In the genomic region with DNA sequence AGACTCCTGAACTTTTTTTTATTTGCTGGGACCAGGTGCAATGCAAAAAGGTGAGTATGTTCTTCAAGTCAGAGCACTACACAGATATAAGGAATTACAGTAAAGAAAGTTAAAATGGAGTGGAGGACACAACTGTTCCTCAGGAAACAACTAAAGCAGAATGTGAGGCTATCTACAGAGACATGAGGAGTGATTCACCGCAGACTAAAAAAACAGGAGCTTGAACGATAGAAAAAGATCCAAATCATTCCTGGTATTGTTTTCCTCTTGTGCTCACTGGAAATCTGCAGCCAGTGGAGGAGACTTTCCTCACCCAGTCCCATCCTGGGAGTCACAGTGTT, we compare ENCODE assay signal across 11 cellular contexts.
A peak's percentile ranks its signal among the peaks of the same experiment; 100 is the strongest.
DNase-seq lines count a peak whose midpoint lies in the region; ATAC-seq, FAIRE-seq and TF ChIP-seq lines count a peak whose summit lies in the region.
"Had no signal": no experiment of that assay in that cellular context is flagged by ENCODE, and none has a peak within 500 bp of the region (broad histone marks: within the 10 kb centered on the region; RNA-seq: fewer than 3 reads in every experiment).

No MANE protein-coding gene starts in this region.

- no peak for ATAC-seq in naive thymus-derived CD4-positive, alpha-beta T cell
- no peak for ATAC-seq in activated CD4-positive, CD25-positive, alpha-beta regulatory T cell treated with anti-CD3 and anti-CD28 coated beads, Interleukin-2, amount 50 U/mL, for 24 hours
- ATAC-seq in HG03469 (IDR thresholded peaks at IDR 0.05; ENCODE audit: unreplicated experiment), result no peak

- no peak overlapping the region for H3K4me3 ChIP-seq in bronchial epithelial cell (ENCODE audit: low read depth, low read length)
- peak overlapping the region; percentile 40 for H3K4me3 ChIP-seq in naive thymus-derived CD4-positive, alpha-beta T cell (ENCODE audit: low read length)

- TF ChIP-seq CTCF in bronchial epithelial cell (IDR thresholded peaks at IDR 0.05; ENCODE audit: insufficient read depth, low read length, severe bottlenecking), result no peak

- no peaks in the 10 kb centered on the region for H3K36me3 ChIP-seq in bronchial epithelial cell (ENCODE audit: control insufficient read depth, insufficient read depth, low read length)
- no peaks in the 10 kb centered on the region for H3K36me3 ChIP-seq in naive thymus-derived CD4-positive, alpha-beta T cell (ENCODE audit: control insufficient read depth in 2 of 3, insufficient read depth in 3 of 3, low read length in 3 of 3)

- FAIRE-seq in bronchial epithelial cell (lab: Jason Lieb, UNC), result no peak
- FAIRE-seq: colon had no signal

- H3K27me3 ChIP-seq in bronchial epithelial cell (ENCODE audit: control insufficient read depth, insufficient read depth, low read length), result no peaks in the 10 kb centered on the region
- no peaks in the 10 kb centered on the region for H3K27me3 ChIP-seq in naive thymus-derived CD4-positive, alpha-beta T cell (ENCODE audit: control insufficient read depth in 2 of 2, insufficient read depth in 2 of 2, low read length in 2 of 2)

- H3K9me3 ChIP-seq in naive thymus-derived CD4-positive, alpha-beta T cell (ENCODE audit: control insufficient read depth in 2 of 3, low read length in 3 of 3), result no peaks in the 10 kb centered on the region

- peak overlapping the region in 2 of 4 donors; percentile 24 to 81 for H3K4me3 Mint-ChIP-seq in IgD-negative memory B cell
- peak overlapping the region; percentile 35 to 85 (median 78) for H3K4me3 Mint-ChIP-seq in naive thymus-derived CD4-positive, alpha-beta T cell

- peaks cover 36 to 51% of the 10 kb centered on the region in 2 donors for H3K4me1 ChIP-seq in naive thymus-derived CD4-positive, alpha-beta T cell (ENCODE audit: control insufficient read depth in 2 of 2, insufficient read depth in 2 of 2, low read length in 2 of 2)

- H3K27ac Mint-ChIP-seq in IgD-negative memory B cell, result peak overlapping the region; percentile 59 to 71 (median 64)
- H3K27ac Mint-ChIP-seq in naive thymus-derived CD4-positive, alpha-beta T cell, result peak overlapping the region; percentile 10 to 79 (median 55)

- POLR2A ChIA-PET in naive thymus-derived CD4-positive, alpha-beta T cell (lab: Charles Lee), result interaction anchor here (0.7 to 1.3 kb wide), 2 partner anchors 17 to 20 kb away, joined by 3 to 6 read pairs; no protein-coding TSS in a partner anchor

- no peaks in the 10 kb centered on the region for H3K36me3 Mint-ChIP-seq in IgD-negative memory B cell
- H3K36me3 Mint-ChIP-seq in naive thymus-derived CD4-positive, alpha-beta T cell, result peaks cover 0 to 6% (median 0%) of the 10 kb centered on the region in 5 donors

- H3K9me3 Mint-ChIP-seq in IgD-negative memory B cell, result no peaks in the 10 kb centered on the region
- H3K9me3 Mint-ChIP-seq in naive thymus-derived CD4-positive, alpha-beta T cell, result peaks cover 0 to 2% (median 0%) of the 10 kb centered on the region in 11 donors

- H3K4me1 Mint-ChIP-seq in IgD-negative memory B cell, result peaks cover 10 to 14% (median 13%) of the 10 kb centered on the region in 3 donors
- H3K4me1 Mint-ChIP-seq in naive thymus-derived CD4-positive, alpha-beta T cell, result peaks cover 35 to 64% (median 54%) of the 10 kb centered on the region in 7 donors

- CTCF ChIA-PET in naive thymus-derived CD4-positive, alpha-beta T cell (lab: Charles Lee), result interaction anchor here (1.1 to 4.0 kb wide), 4 partner anchors 18 to 97 kb away, joined by 3 to 13 read pairs (median 3); no protein-coding TSS in a partner anchor

- no peaks in the 10 kb centered on the region for H3K27me3 Mint-ChIP-seq in IgD-negative memory B cell
- peaks cover 0 to 24% (median 0%) of the 10 kb centered on the region in 5 donors for H3K27me3 Mint-ChIP-seq in naive thymus-derived CD4-positive, alpha-beta T cell

- no peak overlapping the region for H3K27ac ChIP-seq in naive thymus-derived CD4-positive, alpha-beta T cell (ENCODE audit: low read depth, low read length)

- DNase-seq in AG08395 (ENCODE audit: low spot score), result peak; percentile 61
- DNase-seq in bronchial epithelial cell (ENCODE audit: low read depth), result peak; percentile 51
- DNase-seq in naive thymus-derived CD4-positive, alpha-beta T cell, result no peak
- no peak for DNase-seq in NCI-H82 treated with DMSO at 0.1 percent for 48 hours (lab: John Stamatoyannopoulos, UW; ENCODE audit: unreplicated experiment)
- DNase-seq in effector CD8-positive, alpha-beta T cell (lab: John Stamatoyannopoulos, UW), result no peak
- DNase-seq: DMS79, NCI-H2029 had no signal

- intact Hi-C loops in naive thymus-derived CD4-positive, alpha-beta T cell (cut with micrococcal nuclease), result loop anchor here in 1 of 2 donors (1.0 to 5.0 kb wide), 9 partner anchors 16 to 551 kb away; a partner anchor contains a TSS

Comparison
In these comparisons a context has a peak if more than half of its experiments do, and no peak if none do; other contexts are left out.
1. DNase-seq: peak in AG08395 (single experiment) and bronchial epithelial cell (single experiment); none in naive thymus-derived CD4-positive, alpha-beta T cell (0 of 9), NCI-H82 treated with DMSO at 0.1 percent for 48 hours (single experiment) and effector CD8-positive, alpha-beta T cell (single experiment).